1 cellular context compared by ENCODE assay signal in the genomic region with DNA sequence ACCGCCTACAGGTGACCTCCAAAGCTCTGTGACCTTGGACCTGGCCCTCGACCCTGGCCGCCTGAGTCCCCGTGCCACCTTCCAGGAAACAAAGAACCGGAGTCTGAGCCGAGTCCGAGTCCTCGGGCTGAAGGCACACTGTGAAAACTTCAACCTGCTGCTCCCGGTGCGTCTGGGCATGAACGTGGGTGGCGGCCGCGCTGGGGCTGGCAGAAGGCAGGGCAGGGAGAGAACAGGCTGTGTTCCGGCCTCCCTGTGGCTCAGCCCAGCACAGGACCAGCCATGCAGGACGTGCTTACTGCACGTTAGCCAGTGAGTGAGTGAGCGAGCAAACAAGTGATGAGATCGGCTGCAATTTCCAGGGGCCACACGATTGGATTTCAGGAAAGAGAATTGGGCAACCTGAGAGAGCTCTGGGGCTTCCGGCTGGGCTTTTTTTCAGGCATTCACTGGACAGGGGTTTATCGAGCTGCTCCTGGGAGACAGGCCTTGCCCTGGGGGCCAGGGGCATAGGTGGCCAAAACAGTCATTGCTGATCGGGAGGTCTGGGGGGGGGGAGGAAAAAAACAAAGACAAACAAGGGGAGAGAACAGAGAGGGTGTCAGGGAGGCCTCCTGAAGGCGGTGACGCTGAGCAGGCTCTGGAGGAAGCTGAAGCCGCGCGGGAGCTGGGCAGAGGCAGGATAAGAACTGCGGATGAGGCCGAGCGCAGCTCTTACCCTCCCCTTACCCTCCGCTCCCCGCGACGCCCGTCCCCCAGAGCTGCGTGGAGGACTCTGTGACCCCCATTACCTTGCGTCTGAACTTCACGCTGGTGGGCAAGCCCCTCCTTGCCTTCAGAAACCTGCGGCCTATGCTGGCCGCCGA.
A peak's percentile ranks its signal among the peaks of the same experiment; 100 is the strongest.
TF ChIP-seq lines count a peak whose summit lies in the region.

No MANE protein-coding gene starts in this region.

TF ChIP-seq in HepG2, 621 proteins besides CTCF, POLR2A, EP300 and RAD21 (continued from another document and continues in another):
- TF ChIP-seq, protein P1, sequence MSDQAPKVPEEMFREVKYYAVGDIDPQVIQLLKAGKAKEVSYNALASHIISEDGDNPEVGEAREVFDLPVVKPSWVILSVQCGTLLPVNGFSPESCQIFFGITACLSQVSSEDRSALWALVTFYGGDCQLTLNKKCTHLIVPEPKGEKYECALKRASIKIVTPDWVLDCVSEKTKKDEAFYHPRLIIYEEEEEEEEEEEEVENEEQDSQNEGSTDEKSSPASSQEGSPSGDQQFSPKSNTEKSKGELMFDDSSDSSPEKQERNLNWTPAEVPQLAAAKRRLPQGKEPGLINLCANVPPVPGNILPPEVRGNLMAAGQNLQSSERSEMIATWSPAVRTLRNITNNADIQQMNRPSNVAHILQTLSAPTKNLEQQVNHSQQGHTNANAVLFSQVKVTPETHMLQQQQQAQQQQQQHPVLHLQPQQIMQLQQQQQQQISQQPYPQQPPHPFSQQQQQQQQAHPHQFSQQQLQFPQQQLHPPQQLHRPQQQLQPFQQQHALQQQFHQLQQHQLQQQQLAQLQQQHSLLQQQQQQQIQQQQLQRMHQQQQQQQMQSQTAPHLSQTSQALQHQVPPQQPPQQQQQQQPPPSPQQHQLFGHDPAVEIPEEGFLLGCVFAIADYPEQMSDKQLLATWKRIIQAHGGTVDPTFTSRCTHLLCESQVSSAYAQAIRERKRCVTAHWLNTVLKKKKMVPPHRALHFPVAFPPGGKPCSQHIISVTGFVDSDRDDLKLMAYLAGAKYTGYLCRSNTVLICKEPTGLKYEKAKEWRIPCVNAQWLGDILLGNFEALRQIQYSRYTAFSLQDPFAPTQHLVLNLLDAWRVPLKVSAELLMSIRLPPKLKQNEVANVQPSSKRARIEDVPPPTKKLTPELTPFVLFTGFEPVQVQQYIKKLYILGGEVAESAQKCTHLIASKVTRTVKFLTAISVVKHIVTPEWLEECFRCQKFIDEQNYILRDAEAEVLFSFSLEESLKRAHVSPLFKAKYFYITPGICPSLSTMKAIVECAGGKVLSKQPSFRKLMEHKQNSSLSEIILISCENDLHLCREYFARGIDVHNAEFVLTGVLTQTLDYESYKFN (CRISPR knock-in tag; conservative IDR thresholded peaks at IDR 0.05): peak; percentile 67
- TF ChIP-seq FOSL1 (CRISPR knock-in tag; IDR thresholded peaks at IDR 0.05; ENCODE audit: borderline replicate concordance): no peak
- TF ChIP-seq MAFF (IDR thresholded peaks at IDR 0.05; ENCODE audit: low read depth, low read length): no peak
- TF ChIP-seq ZHX1 (CRISPR knock-in tag; IDR thresholded peaks at IDR 0.05; ENCODE audit: low read depth): no peak
- no peak for TF ChIP-seq SATB2 (CRISPR knock-in tag; IDR thresholded peaks at IDR 0.05)
- no peak for TF ChIP-seq HINFP (CRISPR knock-in tag; IDR thresholded peaks at IDR 0.05; ENCODE audit: low read depth)
- TF ChIP-seq ZNF75D (CRISPR knock-in tag; IDR thresholded peaks at IDR 0.05; ENCODE audit: borderline replicate concordance): no peak
- no peak for TF ChIP-seq JUN (CRISPR knock-in tag; IDR thresholded peaks at IDR 0.05)
- TF ChIP-seq DMAP1 (CRISPR knock-in tag; IDR thresholded peaks at IDR 0.05): 0 out of 2 replicates have a peak, but pooled peaks have one; percentile 24
- TF ChIP-seq GTF2F1 (IDR thresholded peaks at IDR 0.05; ENCODE audit: low read length): no peak
- peak; percentile 32; the same call in 1 of the 2 replicates for TF ChIP-seq SIX1 (CRISPR knock-in tag; IDR thresholded peaks at IDR 0.05; ENCODE audit: borderline replicate concordance)
- TF ChIP-seq HOXA7 (CRISPR knock-in tag; IDR thresholded peaks at IDR 0.05): no peak
- 0 out of 2 replicates have a peak, but pooled peaks have one; percentile 10 for TF ChIP-seq SP5 (CRISPR knock-in tag; IDR thresholded peaks at IDR 0.05; ENCODE audit: borderline replicate concordance, low read depth)
- no peak for TF ChIP-seq NCOR1 (IDR thresholded peaks at IDR 0.05; ENCODE audit: borderline replicate concordance, low read length)
- no peak for TF ChIP-seq DBP (CRISPR knock-in tag; IDR thresholded peaks at IDR 0.05; ENCODE audit: not compliant biosample characterization)
- no peak for TF ChIP-seq MXD3 (CRISPR knock-in tag; IDR thresholded peaks at IDR 0.05)
- no peak for TF ChIP-seq GLI4 (CRISPR knock-in tag; IDR thresholded peaks at IDR 0.05; ENCODE audit: borderline replicate concordance)
- TF ChIP-seq, protein P2, sequence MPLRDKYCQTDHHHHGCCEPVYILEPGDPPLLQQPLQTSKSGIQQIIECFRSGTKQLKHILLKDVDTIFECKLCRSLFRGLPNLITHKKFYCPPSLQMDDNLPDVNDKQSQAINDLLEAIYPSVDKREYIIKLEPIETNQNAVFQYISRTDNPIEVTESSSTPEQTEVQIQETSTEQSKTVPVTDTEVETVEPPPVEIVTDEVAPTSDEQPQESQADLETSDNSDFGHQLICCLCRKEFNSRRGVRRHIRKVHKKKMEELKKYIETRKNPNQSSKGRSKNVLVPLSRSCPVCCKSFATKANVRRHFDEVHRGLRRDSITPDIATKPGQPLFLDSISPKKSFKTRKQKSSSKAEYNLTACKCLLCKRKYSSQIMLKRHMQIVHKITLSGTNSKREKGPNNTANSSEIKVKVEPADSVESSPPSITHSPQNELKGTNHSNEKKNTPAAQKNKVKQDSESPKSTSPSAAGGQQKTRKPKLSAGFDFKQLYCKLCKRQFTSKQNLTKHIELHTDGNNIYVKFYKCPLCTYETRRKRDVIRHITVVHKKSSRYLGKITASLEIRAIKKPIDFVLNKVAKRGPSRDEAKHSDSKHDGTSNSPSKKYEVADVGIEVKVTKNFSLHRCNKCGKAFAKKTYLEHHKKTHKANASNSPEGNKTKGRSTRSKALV (CRISPR knock-in tag; IDR thresholded peaks at IDR 0.05): 0 out of 2 replicates have a peak, but pooled peaks have one; percentile 49
- TF ChIP-seq ELF3 (CRISPR knock-in tag; IDR thresholded peaks at IDR 0.05): peak; percentile 57; the same call in 1 of the 2 replicates
- TF ChIP-seq MLXIP (CRISPR knock-in tag; IDR thresholded peaks at IDR 0.05; ENCODE audit: borderline replicate concordance): no peak
- peak; percentile 69; the same call in 1 of the 2 replicates for TF ChIP-seq ZNF556 (CRISPR knock-in tag; IDR thresholded peaks at IDR 0.05; ENCODE audit: borderline replicate concordance)
- no peak for TF ChIP-seq ZKSCAN5 (CRISPR knock-in tag; IDR thresholded peaks at IDR 0.05)
- TF ChIP-seq ZNF652 (CRISPR knock-in tag; IDR thresholded peaks at IDR 0.05; ENCODE audit: borderline replicate concordance, low read depth): no peak
- no peak for TF ChIP-seq PBX2 (CRISPR knock-in tag; IDR thresholded peaks at IDR 0.05)
- no peak for TF ChIP-seq SMYD3 (CRISPR knock-in tag; IDR thresholded peaks at IDR 0.05)
- TF ChIP-seq BRCA1 (CRISPR knock-in tag; IDR thresholded peaks at IDR 0.05): peak; percentile 64; the same call in 1 of the 2 replicates
- no peak for TF ChIP-seq RERE (CRISPR knock-in tag; IDR thresholded peaks at IDR 0.05; ENCODE audit: low read depth)
- no peak for TF ChIP-seq TGIF2 (CRISPR knock-in tag; IDR thresholded peaks at IDR 0.05)
